Comparison of ENCODE assay signal across 10 cellular contexts in the genomic region with DNA sequence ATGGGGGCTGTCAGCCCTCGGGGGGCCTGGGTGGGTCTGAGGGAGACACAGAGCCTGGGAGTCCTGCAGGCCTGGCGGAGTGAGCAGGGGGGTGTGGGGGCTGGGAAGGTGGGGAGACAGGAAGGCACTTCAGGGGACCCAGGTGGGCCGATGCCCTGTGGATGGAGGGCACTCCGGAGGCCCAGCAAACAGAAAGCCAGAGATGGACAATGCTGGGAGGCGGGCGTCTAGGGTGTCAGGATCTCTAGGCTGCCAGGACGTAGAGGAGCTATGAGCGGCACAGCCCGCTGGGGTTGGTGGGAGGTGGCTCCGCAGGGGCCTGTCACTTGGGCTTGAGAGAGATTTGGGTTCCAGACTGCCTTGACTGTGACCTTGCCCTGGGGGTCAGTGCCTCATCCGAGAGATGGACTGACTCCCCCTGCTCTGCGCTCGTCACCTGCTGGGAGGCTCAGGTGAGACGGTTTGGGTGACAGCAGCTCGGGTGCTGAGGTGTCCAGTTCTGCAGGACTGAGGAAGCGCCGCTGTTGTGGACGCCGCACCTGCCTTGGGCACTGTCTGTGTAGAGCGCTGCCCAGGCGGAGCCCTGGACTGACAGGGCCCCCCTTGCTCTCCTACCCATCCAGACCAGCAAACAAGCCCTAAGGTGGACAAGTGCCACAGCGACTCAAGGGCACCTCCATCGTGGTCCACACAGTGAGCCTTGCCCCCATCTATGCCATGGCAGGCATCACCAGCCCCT.
"Had no signal": no experiment of that assay in that cellular context is flagged by ENCODE, and none has a peak within 500 bp of the region (broad histone marks: within the 10 kb centered on the region; RNA-seq: fewer than 3 reads in every experiment).

No MANE protein-coding gene starts in this region.

- H3K27me3 ChIP-seq: testis had no signal

- H3K4me3 ChIP-seq: coronary artery, gastrocnemius medialis, testis had no signal

- H3K9me3 ChIP-seq: gastrocnemius medialis, testis had no signal

- H3K36me3 ChIP-seq: gastrocnemius medialis had no signal

- H3K27ac ChIP-seq: coronary artery, gastrocnemius medialis, testis had no signal

- H3K4me1 ChIP-seq: gastrocnemius medialis, testis had no signal

- DNase-seq: activated CD4-positive, alpha-beta memory T cell treated with anti-CD3 and anti-CD28 coated beads, Interleukin-2, amount 10 ng/mL, durations not matched to agents 7 days and 5 days; activated CD8-positive, alpha-beta memory T cell treated with anti-CD3 and anti-CD28 coated beads, Interleukin-2, amount 50 U/mL, for 4 hours; activated T-cell treated with anti-CD3 and anti-CD28 coated beads, Interleukin-2, amount 50 U/mL, for 72 hours; caudate nucleus; effector CD8-positive, alpha-beta T cell; gastrocnemius medialis; naive B cell; stimulated activated naive CD8-positive, alpha-beta T cell treated with anti-CD3 and anti-CD28 coated beads, Interleukin-15, amount 100 ng/mL, for 72 hours; testis had no signal

- ATAC-seq: activated T-cell treated with anti-CD3 and anti-CD28 coated beads, Interleukin-2, amount 50 U/mL, for 72 hours; gastrocnemius medialis; stimulated activated naive CD8-positive, alpha-beta T cell treated with anti-CD3 and anti-CD28 coated beads, Interleukin-15, amount 100 ng/mL, for 72 hours had no signal
